Comparison of ENCODE assay signal across 19 cellular contexts in genomic region chr5:138095100-138095907, GRCh38. TPM values are rescaled to one million over a fixed set of nuclear protein-coding genes. Genes with fewer than 3 reads are reported as not detected.
"Had no signal": no experiment of that assay in that cellular context is flagged by ENCODE, and none has a peak within 500 bp of the region (broad histone marks: within the 10 kb centered on the region; RNA-seq: fewer than 3 reads in every experiment).

No MANE protein-coding gene starts in this region.

- H3K27ac Mint-ChIP-seq: mesothelial cell of epicardium had no signal

- H3K27ac ChIP-seq: brain microvascular endothelial cell, spleen had no signal

- ATAC-seq: esophagus mucosa, sciatic nerve had no signal

- H3K36me3 ChIP-seq: brain microvascular endothelial cell, spleen had no signal

- H3K4me1 Mint-ChIP-seq: mesothelial cell of epicardium, naive B cell had no signal

- H3K9me3 Mint-ChIP-seq: activated naive CD4-positive, alpha-beta T cell treated with anti-CD3 and anti-CD28 coated beads, Interleukin-2, amount 50 U/mL, for 72 hours; mesothelial cell of epicardium had no signal

- DNase-seq: activated CD4-positive, alpha-beta T cell treated with anti-CD3 and anti-CD28 coated beads, Interleukin-2, amount 50 U/mL, for 1 hour; brain microvascular endothelial cell; dermis blood vessel endothelial cell; naive B cell; stimulated activated CD4-positive, alpha-beta T cell treated with anti-CD3 and anti-CD28 coated beads, Interleukin-2, amount 100 ng/mL, for 24 hours; stimulated activated naive CD4-positive, alpha-beta T cell; substantia nigra; trophoblast cell had no signal

- H3K4me3 ChIP-seq: spleen had no signal

- H3K9me3 ChIP-seq: spleen had no signal

- H3K4me3 Mint-ChIP-seq: mesothelial cell of epicardium, naive B cell had no signal

- H3K4me1 ChIP-seq: spleen had no signal

- H3K36me3 Mint-ChIP-seq: activated naive CD4-positive, alpha-beta T cell treated with anti-CD3 and anti-CD28 coated beads, Interleukin-2, amount 50 U/mL, for 72 hours; mesothelial cell of epicardium; naive B cell had no signal

RNA-seq across cellular contexts. Expression of gene WNT8A, which starts 11.5 kb away (rescaled TPM):
- total RNA-seq: activated CD8-positive, alpha-beta memory T cell treated with anti-CD3 and anti-CD28 coated beads for 36 hours; activated naive CD4-positive, alpha-beta T cell treated with anti-CD3 and anti-CD28 coated beads, Interleukin-2, amount 50 U/mL, for 72 hours; cerebellum; dermis blood vessel endothelial cell; esophagus mucosa; lower leg skin; mesothelial cell of epicardium; omental fat pad; pulmonary artery endothelial cell; sciatic nerve; T-helper 1 cell treated with Interleukin-12 subunit alpha and Interleukin-12 subunit beta and Interleukin-4 antibody, amounts not matched to agents 30 ng/mL and 1 ng/mL, for 36 hours had no signal

RNA-seq across cellular contexts. Expression of gene NME5, which starts 43.9 kb away (rescaled TPM):
- total RNA-seq: activated CD8-positive, alpha-beta memory T cell treated with anti-CD3 and anti-CD28 coated beads for 36 hours; activated naive CD4-positive, alpha-beta T cell treated with anti-CD3 and anti-CD28 coated beads, Interleukin-2, amount 50 U/mL, for 72 hours; T-helper 1 cell treated with Interleukin-12 subunit alpha and Interleukin-12 subunit beta and Interleukin-4 antibody, amounts not matched to agents 30 ng/mL and 1 ng/mL, for 36 hours had no signal
